ENCODE assay signal across 30 cellular contexts in the genomic region with DNA sequence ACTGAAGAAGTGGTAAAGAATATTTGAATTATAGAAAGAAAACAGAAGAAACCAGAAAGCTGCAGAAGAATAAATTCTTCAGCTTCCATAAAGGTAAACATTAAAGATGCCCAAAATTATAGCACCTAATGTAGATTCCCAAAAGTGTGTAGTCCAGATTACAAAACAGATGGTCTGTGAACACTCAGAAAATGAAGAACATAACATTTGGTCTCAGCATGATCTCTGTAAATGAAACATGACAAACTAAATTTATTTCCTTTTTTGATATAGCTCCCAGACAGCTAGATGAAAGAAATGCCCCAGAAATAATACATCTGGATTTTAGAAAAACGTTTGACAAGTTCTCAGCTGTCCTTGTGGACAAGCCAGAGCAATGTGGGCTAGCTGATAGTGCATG.
"Had no signal": no experiment of that assay in that cellular context is flagged by ENCODE, and none has a peak within 500 bp of the region (broad histone marks: within the 10 kb centered on the region; RNA-seq: fewer than 3 reads in every experiment).

No MANE protein-coding gene starts in this region.

- H3K4me1 ChIP-seq: pancreas, psoas muscle, right lobe of liver, sigmoid colon, suprapubic skin, testis, tibial artery, transverse colon, upper lobe of right lung, uterus had no signal

- H3K9me3 Mint-ChIP-seq: nephron progenitor cell, type B pancreatic cell had no signal

- H3K4me1 Mint-ChIP-seq: naive thymus-derived CD8-positive, alpha-beta T cell; nephron progenitor cell; neural crest cell; stimulated activated effector memory CD8-positive, alpha-beta T cell treated with anti-CD3 and anti-CD28 coated beads, Interleukin-12 subunit alpha, Interleukin-12 subunit beta, amount 100 ng/mL, for 72 hours; stimulated activated naive B cell treated with anti-CD40 and anti-IgM and Interleukin-4, amounts not matched to agents 10 μg/mL and 1 μg/mL and 100 μg/mL, for 72 hours had no signal

- DNase-seq: naive thymus-derived CD8-positive, alpha-beta T cell; nephron progenitor cell; nucleus accumbens; pancreas; posterior cingulate gyrus; psoas muscle; right cardiac atrium; right lobe of liver; sigmoid colon; small intestine; stimulated activated CD4-positive, alpha-beta T cell treated with anti-CD3 and anti-CD28 coated beads, Interleukin-15, amount 100 ng/mL, for 24 hours; stimulated activated CD4-positive, alpha-beta T cell treated with anti-CD3 and anti-CD28 coated beads, Interleukin-2, amount 100 ng/mL, for 24 hours; stimulated activated CD4-positive, alpha-beta T cell treated with anti-CD3 and anti-CD28 coated beads, Interleukin-2, amount 100 ng/mL, for 48 hours; stimulated activated CD4-positive, alpha-beta T cell treated with anti-CD3 and anti-CD28 coated beads, Interleukin-4, amount 100 ng/mL, for 24 hours; stimulated activated naive B cell treated with anti-CD40 and anti-IgM and Interleukin-4, amounts not matched to agents 10 μg/mL and 1 μg/mL and 100 μg/mL, for 72 hours; stimulated activated naive CD4-positive, alpha-beta T cell treated with Interleukin-2 at 50 U/mL for 16 hours; substantia nigra; testis; tibial artery; transverse colon; upper lobe of right lung; uterus had no signal

- H3K36me3 Mint-ChIP-seq: naive thymus-derived CD8-positive, alpha-beta T cell; stimulated activated effector memory CD8-positive, alpha-beta T cell treated with anti-CD3 and anti-CD28 coated beads, Interleukin-12 subunit alpha, Interleukin-12 subunit beta, amount 100 ng/mL, for 72 hours; stimulated activated naive B cell treated with anti-CD40 and anti-IgM and Interleukin-4, amounts not matched to agents 10 μg/mL and 1 μg/mL and 100 μg/mL, for 72 hours; type B pancreatic cell had no signal

- H3K36me3 ChIP-seq: neutrophil, pancreas, right lobe of liver, sigmoid colon, suprapubic skin, tibial artery, transverse colon, upper lobe of right lung, uterus had no signal

- H3K27ac Mint-ChIP-seq: naive thymus-derived CD8-positive, alpha-beta T cell; natural killer cell treated with Interleukin-12 subunit alpha and Interleukin-12 subunit beta and Interleukin-15 and Interleukin-18, amount 100 ng/mL, for 72 hours; nephron progenitor cell; progenitor cell of endocrine pancreas; stimulated activated effector memory CD8-positive, alpha-beta T cell treated with anti-CD3 and anti-CD28 coated beads, Interleukin-12 subunit alpha, Interleukin-12 subunit beta, amount 100 ng/mL, for 72 hours; stimulated activated naive B cell treated with anti-CD40 and anti-IgM and Interleukin-4, amounts not matched to agents 10 μg/mL and 1 μg/mL and 100 μg/mL, for 72 hours; stimulated activated naive CD8-positive, alpha-beta T cell treated with anti-CD3 and anti-CD28 coated beads, Interleukin-15, Interleukin-2, amounts not matched to agents 100 ng/mL and 50 ng/mL, for 24 hours; type B pancreatic cell had no signal

- ATAC-seq: naive thymus-derived CD8-positive, alpha-beta T cell; natural killer cell treated with Interleukin-12 subunit alpha and Interleukin-12 subunit beta and Interleukin-15 and Interleukin-18, amount 100 ng/mL, for 72 hours; pancreas; psoas muscle; right cardiac atrium; right lobe of liver; stimulated activated effector memory CD8-positive, alpha-beta T cell treated with anti-CD3 and anti-CD28 coated beads, Interleukin-12 subunit alpha, Interleukin-12 subunit beta, amount 100 ng/mL, for 72 hours; stimulated activated naive B cell treated with anti-CD40 and anti-IgM and Interleukin-4, amounts not matched to agents 10 μg/mL and 1 μg/mL and 100 μg/mL, for 72 hours; upper lobe of right lung had no signal

- H3K27me3 Mint-ChIP-seq: naive thymus-derived CD8-positive, alpha-beta T cell; natural killer cell treated with Interleukin-12 subunit alpha and Interleukin-12 subunit beta and Interleukin-15 and Interleukin-18, amount 100 ng/mL, for 72 hours; progenitor cell of endocrine pancreas; stimulated activated naive B cell treated with anti-CD40 and anti-IgM and Interleukin-4, amounts not matched to agents 10 μg/mL and 1 μg/mL and 100 μg/mL, for 72 hours; stimulated activated naive CD8-positive, alpha-beta T cell treated with anti-CD3 and anti-CD28 coated beads, Interleukin-15, Interleukin-2, amounts not matched to agents 100 ng/mL and 50 ng/mL, for 24 hours; type B pancreatic cell had no signal

- H3K9me3 ChIP-seq: neutrophil, pancreas, psoas muscle, right lobe of liver, sigmoid colon, suprapubic skin, testis, tibial artery, transverse colon, uterus had no signal

- H3K27me3 ChIP-seq: neutrophil, pancreas, right lobe of liver, sigmoid colon, suprapubic skin, testis, tibial artery, transverse colon, upper lobe of right lung, uterus had no signal

- H3K4me3 Mint-ChIP-seq: naive thymus-derived CD8-positive, alpha-beta T cell; natural killer cell treated with Interleukin-12 subunit alpha and Interleukin-12 subunit beta and Interleukin-15 and Interleukin-18, amount 100 ng/mL, for 72 hours; nephron progenitor cell; neural crest cell; stimulated activated effector memory CD8-positive, alpha-beta T cell treated with anti-CD3 and anti-CD28 coated beads, Interleukin-12 subunit alpha, Interleukin-12 subunit beta, amount 100 ng/mL, for 72 hours; stimulated activated naive B cell treated with anti-CD40 and anti-IgM and Interleukin-4, amounts not matched to agents 10 μg/mL and 1 μg/mL and 100 μg/mL, for 72 hours; stimulated activated naive CD8-positive, alpha-beta T cell treated with anti-CD3 and anti-CD28 coated beads, Interleukin-15, Interleukin-2, amounts not matched to agents 100 ng/mL and 50 ng/mL, for 24 hours; type B pancreatic cell had no signal

- H3K4me3 ChIP-seq: pancreas, psoas muscle, right lobe of liver, sigmoid colon, suprapubic skin, testis, tibial artery, transverse colon, upper lobe of right lung, uterus had no signal

- H3K27ac ChIP-seq: neutrophil, pancreas, psoas muscle, right lobe of liver, sigmoid colon, suprapubic skin, testis, tibial artery, transverse colon, upper lobe of right lung, uterus had no signal
